ENCODE assay signal across 8 cellular contexts in genomic region chrX:115894087-115894486, GRCh38.
A peak's percentile ranks its signal among the peaks of the same experiment; 100 is the strongest.
DNase-seq lines count a peak whose midpoint lies in the region; ATAC-seq and TF ChIP-seq lines count a peak whose summit lies in the region.

No MANE protein-coding gene starts in this region.

- intact Hi-C loops in left colon (cut with DNase I, micrococcal nuclease): no loop called here

- H3K27me3 Mint-ChIP-seq in activated naive CD4-positive, alpha-beta T cell treated with anti-CD3 and anti-CD28 coated beads, Interleukin-2, amount 10 ng/mL, durations not matched to agents 7 days and 5 days: no peaks in the 10 kb centered on the region

- no peaks in the 10 kb centered on the region for H3K79me2 ChIP-seq in OCI-LY3 (ENCODE audit: low read length)

- H3K4me3 Mint-ChIP-seq in activated naive CD4-positive, alpha-beta T cell treated with anti-CD3 and anti-CD28 coated beads, Interleukin-2, amount 10 ng/mL, durations not matched to agents 7 days and 5 days: no peak overlapping the region

- peak; percentile 52 for TF ChIP-seq CTCF in OCI-LY3 (IDR thresholded peaks at IDR 0.05; ENCODE audit: low read depth, low read length)

- CTCF ChIA-PET in activated naive CD4-positive, alpha-beta T cell treated with anti-CD3 and anti-CD28 coated beads, Interleukin-2, amount 10 ng/mL, durations not matched to agents 7 days and 5 days (lab: Charles Lee): no interaction called here

- no peaks in the 10 kb centered on the region for H3K36me3 ChIP-seq in OCI-LY3 (replicated peaks; ENCODE audit: low read depth, low read length)

- peak overlapping the region; percentile 64 for H3K4me2 ChIP-seq in OCI-LY3 (ENCODE audit: low read length)

- peak overlapping the region; percentile 73 for H3K4me3 ChIP-seq in OCI-LY3 (ENCODE audit: low read length)

- no peak overlapping the region for H2AFZ ChIP-seq in OCI-LY3 (ENCODE audit: low read depth, low read length)

- no peak overlapping the region for H3K27ac ChIP-seq in OCI-LY3 (ENCODE audit: low read length)

- ATAC-seq in HG02870 (IDR thresholded peaks at IDR 0.05; ENCODE audit: unreplicated experiment): peak; percentile 30
- ATAC-seq in left colon: peak; percentile 39
- ATAC-seq in GM19452 (IDR thresholded peaks at IDR 0.05; ENCODE audit: unreplicated experiment): no peak

- no peaks in the 10 kb centered on the region for H3K36me3 Mint-ChIP-seq in activated naive CD4-positive, alpha-beta T cell treated with anti-CD3 and anti-CD28 coated beads, Interleukin-2, amount 10 ng/mL, durations not matched to agents 7 days and 5 days

- H3K9me3 Mint-ChIP-seq in activated naive CD4-positive, alpha-beta T cell treated with anti-CD3 and anti-CD28 coated beads, Interleukin-2, amount 10 ng/mL, durations not matched to agents 7 days and 5 days: peaks cover 16% of the 10 kb centered on the region

- no peak overlapping the region for H3K27ac Mint-ChIP-seq in activated naive CD4-positive, alpha-beta T cell treated with anti-CD3 and anti-CD28 coated beads, Interleukin-2, amount 10 ng/mL, durations not matched to agents 7 days and 5 days

- peaks cover 14% of the 10 kb centered on the region for H3K4me1 ChIP-seq in OCI-LY3 (ENCODE audit: low read length)

- H3K4me1 Mint-ChIP-seq in activated naive CD4-positive, alpha-beta T cell treated with anti-CD3 and anti-CD28 coated beads, Interleukin-2, amount 10 ng/mL, durations not matched to agents 7 days and 5 days: no peaks in the 10 kb centered on the region

- H3K9me3 ChIP-seq in OCI-LY3 (ENCODE audit: insufficient read depth, low read length): no peaks in the 10 kb centered on the region

- H3K9ac ChIP-seq in OCI-LY3 (ENCODE audit: low read length): no peak overlapping the region

- H3K27me3 ChIP-seq in OCI-LY3 (ENCODE audit: low read depth, low read length): no peaks in the 10 kb centered on the region

- peak; percentile 60 for DNase-seq in DMS53 treated with DMSO at 0.1 percent for 48 hours (lab: John Stamatoyannopoulos, UW; ENCODE audit: unreplicated experiment)
- no peak for DNase-seq in left colon
- DNase-seq in activated naive CD4-positive, alpha-beta T cell treated with anti-CD3 and anti-CD28 coated beads, Interleukin-2, amount 10 ng/mL, durations not matched to agents 7 days and 5 days: no peak
- DNase-seq in ecto neural progenitor cell (ENCODE audit: low spot score): no peak
- no peak for DNase-seq in DMS79 (lab: John Stamatoyannopoulos, UW)

- no peaks in the 10 kb centered on the region for H4K20me1 ChIP-seq in OCI-LY3 (ENCODE audit: insufficient read depth, low read length)
